8 cellular contexts compared by ENCODE assay signal in the genomic region with DNA sequence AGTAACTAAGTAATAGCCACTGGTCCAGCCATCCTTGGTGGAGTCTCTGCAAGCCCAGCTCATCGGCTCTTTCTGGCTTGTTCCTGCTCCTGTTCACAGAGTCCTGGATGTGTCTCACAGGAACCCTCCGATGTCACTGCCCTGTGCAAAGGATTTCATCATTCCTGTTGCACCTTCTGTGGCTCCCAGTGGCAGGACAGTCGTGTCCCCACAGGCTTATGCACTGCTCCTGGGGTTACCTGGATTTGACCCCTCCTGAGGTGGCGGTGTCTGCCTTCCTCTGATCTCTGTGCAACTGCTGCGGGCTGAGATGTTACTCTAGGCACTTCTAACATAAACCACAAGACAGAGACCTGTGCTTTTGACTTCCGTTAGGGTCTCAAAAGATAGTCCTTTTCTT. TPM values are rescaled to one million over a fixed set of nuclear protein-coding genes. Genes with fewer than 3 reads are reported as not detected.
DNase-seq lines count a peak whose midpoint lies in the region; ATAC-seq lines count a peak whose summit lies in the region.

No MANE protein-coding gene starts in this region.

- H3K4me1 Mint-ChIP-seq in activated naive CD8-positive, alpha-beta T cell treated with anti-CD3 and anti-CD28 coated beads for 36 hours = peaks cover 84% of the 10 kb centered on the region

- in situ Hi-C loops in ACHN (cut with HindIII; ENCODE audit: low pct_ligation_motif_present, low pct_unique_long_range_greater_than_20kb, low sequenced_read_pairs) = no loop called here

- peak overlapping the region; percentile 57 for H3K4me3 Mint-ChIP-seq in activated naive CD8-positive, alpha-beta T cell treated with anti-CD3 and anti-CD28 coated beads for 36 hours

- ATAC-seq in GM19351 (IDR thresholded peaks at IDR 0.05; ENCODE audit: unreplicated experiment) = peak; percentile 71
- ATAC-seq in HG03280 (IDR thresholded peaks at IDR 0.05; ENCODE audit: unreplicated experiment) = peak; percentile 47
- no peak for ATAC-seq in Right ventricle myocardium inferior

- DNase-seq in ACHN = peak; percentile 37
- DNase-seq in activated naive CD8-positive, alpha-beta T cell treated with anti-CD3 and anti-CD28 coated beads for 36 hours = no peak
- no peak for DNase-seq in NCI-H146 treated with DMSO at 0.1 percent for 48 hours (lab: John Stamatoyannopoulos, UW; ENCODE audit: unreplicated experiment)
- no peak for DNase-seq in Right ventricle myocardium inferior (ENCODE audit: missing footprints)
- no peak for DNase-seq in amygdala (lab: John Stamatoyannopoulos, UW)
- DNase-seq in ecto neural progenitor cell (ENCODE audit: low spot score) = no peak

- H3K27ac Mint-ChIP-seq in activated naive CD8-positive, alpha-beta T cell treated with anti-CD3 and anti-CD28 coated beads for 36 hours = peak overlapping the region; percentile 85

- peaks cover 3% of the 10 kb centered on the region for H3K9me3 Mint-ChIP-seq in activated naive CD8-positive, alpha-beta T cell treated with anti-CD3 and anti-CD28 coated beads for 36 hours

- intact Hi-C loops in Right ventricle myocardium inferior (cut with DNase I) = no loop called here

- H3K27me3 Mint-ChIP-seq in activated naive CD8-positive, alpha-beta T cell treated with anti-CD3 and anti-CD28 coated beads for 36 hours = no peaks in the 10 kb centered on the region

- peaks cover 61% of the 10 kb centered on the region for H3K36me3 Mint-ChIP-seq in activated naive CD8-positive, alpha-beta T cell treated with anti-CD3 and anti-CD28 coated beads for 36 hours

RNA-seq across cellular contexts. Expression of gene APBB1IP, which starts 30.6 kb away (rescaled TPM):
- 10 to 100 TPM; 66.3 to 68.0 TPM for total RNA-seq in activated naive CD8-positive, alpha-beta T cell treated with anti-CD3 and anti-CD28 coated beads for 36 hours
- total RNA-seq in Right ventricle myocardium inferior = 4.8 TPM

Comparison
In these comparisons a context has a peak if more than half of its experiments do, and no peak if none do; other contexts are left out.
1. RNA of gene APBB1IP, which starts 30.6 kb away (total RNA-seq): 66.3 to 68.0 TPM in activated naive CD8-positive, alpha-beta T cell treated with anti-CD3 and anti-CD28 coated beads for 36 hours; 4.8 TPM in Right ventricle myocardium inferior (single experiment); every median in the first group is over 10 times any median in the second.